18 cellular contexts compared by ENCODE assay signal in the genomic region with DNA sequence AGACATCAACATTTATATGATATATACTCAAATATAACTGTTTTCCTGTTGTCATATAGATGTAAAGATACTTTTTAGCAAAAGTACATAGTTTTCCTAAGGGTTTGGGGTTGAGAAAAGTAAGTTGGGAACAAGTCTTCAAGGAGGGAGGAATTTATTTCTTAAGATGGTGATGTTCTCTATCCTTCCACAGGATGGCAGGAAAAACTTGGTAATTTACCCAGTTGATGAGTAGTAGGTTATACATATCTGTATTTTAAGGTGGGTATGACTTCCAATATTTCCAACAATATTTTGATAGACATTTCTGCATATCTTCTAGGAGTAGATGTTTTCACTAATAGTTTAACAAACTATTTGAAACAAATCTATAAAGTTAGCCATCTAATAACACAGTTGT.
A peak's percentile ranks its signal among the peaks of the same experiment; 100 is the strongest.
DNase-seq lines count a peak whose midpoint lies in the region; ATAC-seq and TF ChIP-seq lines count a peak whose summit lies in the region.
"Had no signal": no experiment of that assay in that cellular context is flagged by ENCODE, and none has a peak within 500 bp of the region (broad histone marks: within the 10 kb centered on the region; RNA-seq: fewer than 3 reads in every experiment).

No MANE protein-coding gene starts in this region.

- no peaks in the 10 kb centered on the region for H3K27me3 ChIP-seq in A673 (replicated peaks; ENCODE audit: insufficient read depth, low read depth, low read length, poor library complexity)
- H3K27me3 ChIP-seq in GM23338 (ENCODE audit: insufficient read depth): no peaks in the 10 kb centered on the region
- H3K27me3 ChIP-seq in Panc1 (ENCODE audit: control insufficient read depth, insufficient read depth, low read length): no peaks in the 10 kb centered on the region
- no peaks in the 10 kb centered on the region for H3K27me3 ChIP-seq in psoas muscle (ENCODE audit: insufficient read depth in 3 of 3, low read length in 2 of 3)
- H3K27me3 ChIP-seq: brain microvascular endothelial cell, ovary, spleen had no signal

- no peak overlapping the region for H3K27ac ChIP-seq in A673 (ENCODE audit: low read depth, low read length, poor library complexity, severe bottlenecking)
- H3K27ac ChIP-seq in GM23338 (ENCODE audit: low read depth): no peak overlapping the region
- H3K27ac ChIP-seq in Panc1 (ENCODE audit: low read length): no peak overlapping the region
- no peak overlapping the region for H3K27ac ChIP-seq in psoas muscle
- H3K27ac ChIP-seq: brain microvascular endothelial cell, ovary, spleen, WERI-Rb-1 had no signal

- intact Hi-C loops in A673 (cut with micrococcal nuclease; ENCODE audit: unreplicated experiment): loop anchor here (5.0 kb wide), 1 partner anchor 272 kb away; no protein-coding TSS in a partner anchor
- intact Hi-C loops in Panc1 (cut with micrococcal nuclease; ENCODE audit: unreplicated experiment): no loop called here
- intact Hi-C loops in psoas muscle (cut with DNase I): no loop called here

- H3K4me2 ChIP-seq in GM23338: no peak overlapping the region

- H3F3A ChIP-seq in GM23338 (replicated peaks; ENCODE audit: low read depth): no peaks in the 10 kb centered on the region

- H4K20me1 ChIP-seq in GM23338 (replicated peaks; ENCODE audit: insufficient read depth): no peaks in the 10 kb centered on the region

- no peaks in the 10 kb centered on the region for H3K9me2 ChIP-seq in GM23338 (ENCODE audit: insufficient read depth)

- no TSS peak for BruUV-seq in A673 (replicated peaks; lab: Mats Ljungman, UMichigan)
- BruUV-seq in Panc1 (replicated peaks; lab: Mats Ljungman, UMichigan): no TSS peak

- in situ Hi-C loops in Panc1 (cut with HindIII; ENCODE audit: low pct_unique_long_range_greater_than_20kb, low sequenced_read_pairs): no loop called here

- CTCF ChIA-PET in A673 (lab: Charles Lee): no interaction called here
- CTCF ChIA-PET in Panc1 (lab: Charles Lee): no interaction called here

- no peak overlapping the region for H3K4me3 Mint-ChIP-seq in GM23338
- H3K4me3 Mint-ChIP-seq: B cell had no signal

- no peak overlapping the region for H2AFZ ChIP-seq in GM23338

- POLR2A ChIA-PET in A673 (lab: Charles Lee; ENCODE audit: low non-redundant PET) (no interaction called here), Panc1 (lab: Charles Lee) (no interaction called here)

- H3K27me3 Mint-ChIP-seq in GM23338 (ENCODE audit: insufficient read depth, low read depth, poor library complexity): no peaks in the 10 kb centered on the region
- H3K27me3 Mint-ChIP-seq: B cell had no signal

- H3K36me3 ChIP-seq in A673 (ENCODE audit: insufficient read depth, low read length, poor library complexity, severe bottlenecking) (no peaks in the 10 kb centered on the region), GM23338 (ENCODE audit: insufficient read depth) (no peaks in the 10 kb centered on the region), Panc1 (ENCODE audit: control insufficient read depth, insufficient read depth, low read length) (no peaks in the 10 kb centered on the region), psoas muscle (ENCODE audit: insufficient read depth in 1 of 2, low read depth in 1 of 2) (no peaks in the 10 kb centered on the region)
- H3K36me3 ChIP-seq: brain microvascular endothelial cell, ovary, spleen, WERI-Rb-1 had no signal

- TF ChIP-seq CTCF in A673 (conservative IDR thresholded peaks at IDR 0.05; ENCODE audit: low read depth, low read length): no peak; the same call in 1 of the 2 replicates
- TF ChIP-seq CTCF in GM23338 (conservative IDR thresholded peaks at IDR 0.05; ENCODE audit: low read depth in 2 of 2): peak; percentile 50 to 51
- TF ChIP-seq CTCF in Panc1 (IDR thresholded peaks at IDR 0.05): peak; percentile 27; the same call in 1 of the 2 replicates
- no peak for TF ChIP-seq CTCF in psoas muscle (IDR thresholded peaks at IDR 0.05)

- H3K4me1 Mint-ChIP-seq in GM23338: peaks cover 4% of the 10 kb centered on the region; the same call in 2 of the 3 replicates
- H3K4me1 Mint-ChIP-seq: B cell had no signal

- ATAC-seq in GM23338: no peak
- peak; percentile 74 for ATAC-seq in Panc1
- no peak for ATAC-seq in psoas muscle
- ATAC-seq in HG03469 (IDR thresholded peaks at IDR 0.05; ENCODE audit: unreplicated experiment): no peak

- peak; percentile 31 for DNase-seq in A673 (ENCODE audit: low spot score)
- DNase-seq in GM23338 (ENCODE audit: low spot score): peak; percentile 33
- peak; percentile 15 for DNase-seq in Panc1 (ENCODE audit: low read depth, low spot score)
- peak; percentile 56 for DNase-seq in fibroblast of peridontal ligament (ENCODE audit: extremely low read depth)
- DNase-seq in psoas muscle: no peak
- no peak for DNase-seq in UCSD-AML1 (lab: John Stamatoyannopoulos, UW; ENCODE audit: unreplicated experiment)
- DNase-seq in AG08396 (ENCODE audit: low spot score): no peak
- DNase-seq: activated naive CD4-positive, alpha-beta T cell; brain microvascular endothelial cell; DND-41; effector CD8-positive, alpha-beta T cell; MV-4-11; NCI-H2171 treated with DMSO at 0.1 percent for 48 hours; ovary; spleen; WERI-Rb-1 had no signal

- no peaks in the 10 kb centered on the region for H3K79me2 ChIP-seq in GM23338 (replicated peaks; ENCODE audit: insufficient read depth)

- H3K9me3 Mint-ChIP-seq in GM23338: peaks cover 8% of the 10 kb centered on the region

- H3K9me3 ChIP-seq in A673 (ENCODE audit: low read depth, low read length, poor library complexity, severe bottlenecking) (peaks cover under 1% of the 10 kb centered on the region), Panc1 (ENCODE audit: control insufficient read depth, insufficient read depth, low read depth, low read length) (no peaks in the 10 kb centered on the region), psoas muscle (peaks cover 3% of the 10 kb centered on the region)
- H3K9me3 ChIP-seq: ovary had no signal

- no peaks in the 10 kb centered on the region for H3K4me1 ChIP-seq in A673 (ENCODE audit: insufficient read depth, low read length, poor library complexity, severe bottlenecking)
- H3K4me1 ChIP-seq in GM23338 (ENCODE audit: insufficient read depth): no peaks in the 10 kb centered on the region
- no peaks in the 10 kb centered on the region for H3K4me1 ChIP-seq in Panc1 (ENCODE audit: control insufficient read depth, insufficient read depth, low read length)
- no peaks in the 10 kb centered on the region for H3K4me1 ChIP-seq in psoas muscle
- H3K4me1 ChIP-seq: spleen had no signal

- H3K36me3 Mint-ChIP-seq in GM23338 (ENCODE audit: low read depth): peaks cover 13% of the 10 kb centered on the region; the same call in 2 of the 3 replicates

- no peak overlapping the region for H3K4me3 ChIP-seq in A673 (ENCODE audit: low read depth, low read length, poor library complexity, severe bottlenecking)
- H3K4me3 ChIP-seq in GM23338: no peak overlapping the region
- H3K4me3 ChIP-seq in Panc1 (ENCODE audit: low read depth in 2 of 2, low read length in 2 of 2): no peak overlapping the region
- H3K4me3 ChIP-seq in psoas muscle: no peak overlapping the region
- H3K4me3 ChIP-seq: ovary, spleen had no signal

- no peak overlapping the region for H3K27ac Mint-ChIP-seq in GM23338
- H3K27ac Mint-ChIP-seq: B cell had no signal

TF ChIP-seq in GM23338, 12 proteins besides CTCF, POLR2A, EP300 and RAD21 (continues in another document):
- no peak for TF ChIP-seq POLR2AphosphoS5 (IDR thresholded peaks at IDR 0.05; ENCODE audit: low read depth)
- no peak for TF ChIP-seq ZNF114 (CRISPR knock-in tag; IDR thresholded peaks at IDR 0.05)
- TF ChIP-seq ZNF331 (CRISPR knock-in tag; IDR thresholded peaks at IDR 0.05; ENCODE audit: low read depth): no peak
- TF ChIP-seq, protein P1, sequence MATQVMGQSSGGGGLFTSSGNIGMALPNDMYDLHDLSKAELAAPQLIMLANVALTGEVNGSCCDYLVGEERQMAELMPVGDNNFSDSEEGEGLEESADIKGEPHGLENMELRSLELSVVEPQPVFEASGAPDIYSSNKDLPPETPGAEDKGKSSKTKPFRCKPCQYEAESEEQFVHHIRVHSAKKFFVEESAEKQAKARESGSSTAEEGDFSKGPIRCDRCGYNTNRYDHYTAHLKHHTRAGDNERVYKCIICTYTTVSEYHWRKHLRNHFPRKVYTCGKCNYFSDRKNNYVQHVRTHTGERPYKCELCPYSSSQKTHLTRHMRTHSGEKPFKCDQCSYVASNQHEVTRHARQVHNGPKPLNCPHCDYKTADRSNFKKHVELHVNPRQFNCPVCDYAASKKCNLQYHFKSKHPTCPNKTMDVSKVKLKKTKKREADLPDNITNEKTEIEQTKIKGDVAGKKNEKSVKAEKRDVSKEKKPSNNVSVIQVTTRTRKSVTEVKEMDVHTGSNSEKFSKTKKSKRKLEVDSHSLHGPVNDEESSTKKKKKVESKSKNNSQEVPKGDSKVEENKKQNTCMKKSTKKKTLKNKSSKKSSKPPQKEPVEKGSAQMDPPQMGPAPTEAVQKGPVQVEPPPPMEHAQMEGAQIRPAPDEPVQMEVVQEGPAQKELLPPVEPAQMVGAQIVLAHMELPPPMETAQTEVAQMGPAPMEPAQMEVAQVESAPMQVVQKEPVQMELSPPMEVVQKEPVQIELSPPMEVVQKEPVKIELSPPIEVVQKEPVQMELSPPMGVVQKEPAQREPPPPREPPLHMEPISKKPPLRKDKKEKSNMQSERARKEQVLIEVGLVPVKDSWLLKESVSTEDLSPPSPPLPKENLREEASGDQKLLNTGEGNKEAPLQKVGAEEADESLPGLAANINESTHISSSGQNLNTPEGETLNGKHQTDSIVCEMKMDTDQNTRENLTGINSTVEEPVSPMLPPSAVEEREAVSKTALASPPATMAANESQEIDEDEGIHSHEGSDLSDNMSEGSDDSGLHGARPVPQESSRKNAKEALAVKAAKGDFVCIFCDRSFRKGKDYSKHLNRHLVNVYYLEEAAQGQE (IDR thresholded peaks at IDR 0.05; ENCODE audit: unreplicated experiment): no peak
- TF ChIP-seq, protein P2, sequence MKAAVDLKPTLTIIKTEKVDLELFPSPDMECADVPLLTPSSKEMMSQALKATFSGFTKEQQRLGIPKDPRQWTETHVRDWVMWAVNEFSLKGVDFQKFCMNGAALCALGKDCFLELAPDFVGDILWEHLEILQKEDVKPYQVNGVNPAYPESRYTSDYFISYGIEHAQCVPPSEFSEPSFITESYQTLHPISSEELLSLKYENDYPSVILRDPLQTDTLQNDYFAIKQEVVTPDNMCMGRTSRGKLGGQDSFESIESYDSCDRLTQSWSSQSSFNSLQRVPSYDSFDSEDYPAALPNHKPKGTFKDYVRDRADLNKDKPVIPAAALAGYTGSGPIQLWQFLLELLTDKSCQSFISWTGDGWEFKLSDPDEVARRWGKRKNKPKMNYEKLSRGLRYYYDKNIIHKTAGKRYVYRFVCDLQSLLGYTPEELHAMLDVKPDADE (IDR thresholded peaks at IDR 0.05): no peak
- TF ChIP-seq EZH2 (IDR thresholded peaks at IDR 0.05; ENCODE audit: low read depth, unreplicated experiment): no peak

Comparison
In these comparisons a context has a peak if more than half of its experiments do, and no peak if none do; other contexts are left out.
1. DNase-seq: peak in A673 (single experiment), GM23338 (single experiment), Panc1 (single experiment) and fibroblast of peridontal ligament (single experiment); none in psoas muscle (0 of 2), UCSD-AML1 (single experiment) and AG08396 (single experiment).
2. CTCF ChIP-seq: peak in GM23338 (2 of 2) and Panc1 (single experiment); none in A673 (single experiment) and psoas muscle (single experiment).